17 cellular contexts compared by ENCODE assay signal in the genomic region with DNA sequence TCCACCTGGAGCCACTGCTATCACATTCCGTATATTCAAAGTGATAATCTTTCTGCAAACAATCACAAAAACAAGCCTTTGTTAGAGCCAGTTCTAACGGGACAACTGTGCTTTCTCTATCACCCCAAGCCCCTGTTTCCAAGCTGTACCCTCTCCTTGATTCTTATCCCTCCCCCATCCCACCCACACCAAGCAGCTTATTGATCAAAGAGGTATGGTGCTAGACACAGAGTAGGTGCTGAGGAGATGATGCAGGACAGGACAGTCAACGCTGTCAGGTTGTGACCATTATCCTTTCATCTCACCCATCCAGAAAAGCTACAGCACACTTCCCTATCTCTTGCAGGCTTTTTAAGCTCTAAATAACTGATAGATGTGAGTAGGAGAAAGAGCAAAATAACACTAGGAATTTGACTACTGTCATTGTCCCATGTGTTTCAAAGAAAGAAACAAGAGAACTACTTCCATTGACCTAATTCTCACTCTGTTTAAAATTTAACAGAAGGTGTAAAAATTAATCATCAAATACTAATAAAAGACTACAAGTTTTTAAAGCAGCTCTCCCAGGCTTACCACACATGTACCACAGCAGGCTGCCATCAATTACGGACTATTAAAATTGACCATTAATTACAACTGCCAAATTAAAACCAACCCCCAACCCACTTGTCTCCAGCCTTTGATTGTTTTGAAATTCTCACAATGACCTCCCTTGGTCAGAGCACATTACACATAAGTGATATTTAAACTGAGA.
"Had no signal": no experiment of that assay in that cellular context is flagged by ENCODE, and none has a peak within 500 bp of the region (broad histone marks: within the 10 kb centered on the region; RNA-seq: fewer than 3 reads in every experiment).

No MANE protein-coding gene starts in this region.

- H3K9me3 Mint-ChIP-seq: activated CD4-positive, alpha-beta T cell treated with anti-CD3 and anti-CD28 coated beads, Interleukin-2, amount 10 ng/mL, durations not matched to agents 7 days and 5 days; activated naive CD8-positive, alpha-beta T cell treated with anti-CD3 and anti-CD28 coated beads for 36 hours; natural killer cell treated with Interleukin-12 subunit alpha and Interleukin-12 subunit beta and Interleukin-15 and Interleukin-18, amount 100 ng/mL, for 72 hours; T-helper 2 cell treated with Interferon-gamma antibody and Interleukin-4, amounts not matched to agents 5 μg/mL and 100 μg/mL, for 36 hours had no signal

- FAIRE-seq: colon had no signal

- ATAC-seq: activated T-cell treated with anti-CD3 and anti-CD28 coated beads, Interleukin-2, amount 50 U/mL, for 72 hours; esophagus mucosa; natural killer cell treated with Interleukin-12 subunit alpha and Interleukin-12 subunit beta and Interleukin-15 and Interleukin-18, amount 100 ng/mL, for 72 hours; sciatic nerve had no signal

- H3K27ac Mint-ChIP-seq: activated CD4-positive, alpha-beta T cell treated with anti-CD3 and anti-CD28 coated beads, Interleukin-2, amount 10 ng/mL, durations not matched to agents 7 days and 5 days; activated naive CD8-positive, alpha-beta T cell treated with anti-CD3 and anti-CD28 coated beads for 36 hours; activated T-cell treated with anti-CD3 and anti-CD28 coated beads, Interleukin-2, amount 50 U/mL, for 72 hours; natural killer cell treated with Interleukin-12 subunit alpha and Interleukin-12 subunit beta and Interleukin-15 and Interleukin-18, amount 100 ng/mL, for 72 hours; T-helper 2 cell treated with Interferon-gamma antibody and Interleukin-4, amounts not matched to agents 5 μg/mL and 100 μg/mL, for 36 hours had no signal

- H3K36me3 Mint-ChIP-seq: activated naive CD8-positive, alpha-beta T cell treated with anti-CD3 and anti-CD28 coated beads for 36 hours; natural killer cell treated with Interleukin-12 subunit alpha and Interleukin-12 subunit beta and Interleukin-15 and Interleukin-18, amount 100 ng/mL, for 72 hours had no signal

- H3K36me3 ChIP-seq: spleen, thyroid gland had no signal

- H3K27me3 ChIP-seq: spleen, thyroid gland had no signal

- H3K27ac ChIP-seq: spleen, thyroid gland had no signal

- H3K4me1 ChIP-seq: spleen, thyroid gland had no signal

- H3K4me3 Mint-ChIP-seq: activated CD4-positive, alpha-beta T cell treated with anti-CD3 and anti-CD28 coated beads, Interleukin-2, amount 10 ng/mL, durations not matched to agents 7 days and 5 days; activated naive CD8-positive, alpha-beta T cell treated with anti-CD3 and anti-CD28 coated beads for 36 hours; activated T-cell treated with anti-CD3 and anti-CD28 coated beads, Interleukin-2, amount 50 U/mL, for 72 hours; natural killer cell treated with Interleukin-12 subunit alpha and Interleukin-12 subunit beta and Interleukin-15 and Interleukin-18, amount 100 ng/mL, for 72 hours; T-helper 2 cell treated with Interferon-gamma antibody and Interleukin-4, amounts not matched to agents 5 μg/mL and 100 μg/mL, for 36 hours had no signal

- H3K9me3 ChIP-seq: spleen, thyroid gland had no signal

- H3K4me1 Mint-ChIP-seq: activated CD4-positive, alpha-beta T cell treated with anti-CD3 and anti-CD28 coated beads, Interleukin-2, amount 10 ng/mL, durations not matched to agents 7 days and 5 days had no signal

- DNase-seq: activated CD4-positive, alpha-beta T cell treated with anti-CD3 and anti-CD28 coated beads, Interleukin-2, amount 10 ng/mL, durations not matched to agents 7 days and 5 days; activated CD4-positive, CD25-positive, alpha-beta regulatory T cell; activated CD8-positive, alpha-beta memory T cell treated with anti-CD3 and anti-CD28 coated beads, Interleukin-2, amount 50 U/mL, for 48 hours; activated gamma-delta T cell treated with Interleukin-2 at 50 U/mL for 16 hours; activated naive CD8-positive, alpha-beta T cell treated with anti-CD3 and anti-CD28 coated beads for 36 hours; activated T-cell treated with anti-CD3 and anti-CD28 coated beads, Interleukin-2, amount 50 U/mL, for 72 hours; kidney glomerular epithelial cell; mesenchymal stem cell; spleen; stimulated activated CD4-positive, alpha-beta T cell treated with anti-CD3 and anti-CD28 coated beads, Interleukin-1b, Interleukin-23, amount 100 ng/mL, for 48 hours; SW 1271; thyroid gland had no signal

- H3K4me3 ChIP-seq: spleen, thyroid gland had no signal
